Comparison of ENCODE assay signal across 1 cellular context in the genomic region with DNA sequence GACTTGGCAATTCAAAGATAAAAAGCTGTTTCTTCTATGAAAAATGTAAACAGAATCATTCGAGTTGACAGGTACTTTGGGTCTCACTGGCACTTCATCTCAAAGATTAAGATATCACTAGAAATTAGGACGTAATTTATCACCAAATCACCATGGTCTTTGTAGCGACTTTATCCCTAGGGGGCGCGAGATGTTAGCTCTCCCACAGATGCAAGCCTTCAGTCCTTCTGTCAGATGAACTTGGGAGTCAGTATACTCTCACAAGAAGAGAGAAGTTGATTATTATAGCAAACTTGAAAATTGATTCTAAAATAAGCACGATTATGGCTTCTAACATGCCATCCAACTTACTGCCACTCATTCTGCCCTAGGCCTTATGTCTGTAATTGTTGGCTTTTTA.
TF ChIP-seq lines count a peak whose summit lies in the region.

No MANE protein-coding gene starts in this region.

TF ChIP-seq in K562, 482 proteins besides CTCF, POLR2A, EP300 and RAD21 (continued from another document):
- TF ChIP-seq, protein P1, sequence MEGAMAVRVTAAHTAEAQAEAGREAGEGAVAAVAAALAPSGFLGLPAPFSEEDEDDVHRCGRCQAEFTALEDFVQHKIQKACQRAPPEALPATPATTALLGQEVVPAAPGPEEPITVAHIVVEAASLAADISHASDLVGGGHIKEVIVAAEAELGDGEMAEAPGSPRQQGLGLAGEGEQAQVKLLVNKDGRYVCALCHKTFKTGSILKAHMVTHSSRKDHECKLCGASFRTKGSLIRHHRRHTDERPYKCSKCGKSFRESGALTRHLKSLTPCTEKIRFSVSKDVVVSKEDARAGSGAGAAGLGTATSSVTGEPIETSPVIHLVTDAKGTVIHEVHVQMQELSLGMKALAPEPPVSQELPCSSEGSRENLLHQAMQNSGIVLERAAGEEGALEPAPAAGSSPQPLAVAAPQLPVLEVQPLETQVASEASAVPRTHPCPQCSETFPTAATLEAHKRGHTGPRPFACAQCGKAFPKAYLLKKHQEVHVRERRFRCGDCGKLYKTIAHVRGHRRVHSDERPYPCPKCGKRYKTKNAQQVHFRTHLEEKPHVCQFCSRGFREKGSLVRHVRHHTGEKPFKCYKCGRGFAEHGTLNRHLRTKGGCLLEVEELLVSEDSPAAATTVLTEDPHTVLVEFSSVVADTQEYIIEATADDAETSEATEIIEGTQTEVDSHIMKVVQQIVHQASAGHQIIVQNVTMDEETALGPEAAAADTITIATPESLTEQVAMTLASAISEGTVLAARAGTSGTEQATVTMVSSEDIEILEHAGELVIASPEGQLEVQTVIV (CRISPR knock-in tag; IDR thresholded peaks at IDR 0.05; ENCODE audit: borderline replicate concordance), result no peak
TF ChIP-seq in K562: peak in this region for 0.
